In genomic region chr22:32757036-32757762, GRCh38 we compare ENCODE assay signal across 6 cellular contexts. TPM values are rescaled to one million over a fixed set of nuclear protein-coding genes. Genes with fewer than 3 reads are reported as not detected.
"Had no signal": no experiment of that assay in that cellular context is flagged by ENCODE, and none has a peak within 500 bp of the region (broad histone marks: within the 10 kb centered on the region; RNA-seq: fewer than 3 reads in every experiment).

No MANE protein-coding gene starts in this region.

RNA-seq across cellular contexts. Expression of gene TIMP3, which starts 44.3 kb away (rescaled TPM):
- total RNA-seq: activated CD4-positive, alpha-beta T cell treated with anti-CD3 and anti-CD28 coated beads for 36 hours; activated CD4-positive, alpha-beta T cell treated with anti-CD3 and anti-CD28 coated beads, Interleukin-2, amount 10 ng/mL, durations not matched to agents 7 days and 5 days; activated naive CD4-positive, alpha-beta T cell treated with anti-CD3 and anti-CD28 coated beads for 36 hours; activated naive CD4-positive, alpha-beta T cell treated with anti-CD3 and anti-CD28 coated beads, Interleukin-2, amount 50 U/mL, for 72 hours; activated T-helper 1 cell treated with anti-CD3 and anti-CD28 coated beads, Interleukin-12 subunit alpha, Interleukin-12 subunit beta, Interleukin-2, Interleukin-4 antibody, amounts not matched to agents 30 ng/mL and 10 ng/mL and 1 ng/mL, durations not matched to agents 14 hours and 24 hours and 36 hours; T-helper 1 cell treated with Interleukin-12 subunit alpha and Interleukin-12 subunit beta and Interleukin-4 antibody, amounts not matched to agents 30 ng/mL and 1 ng/mL, for 36 hours had no signal
